Comparison of ENCODE assay signal across 13 cellular contexts in genomic region chr10:13440709-13441061, GRCh38.
DNase-seq lines count a peak whose midpoint lies in the region; ATAC-seq and TF ChIP-seq lines count a peak whose summit lies in the region.
"Had no signal": no experiment of that assay in that cellular context is flagged by ENCODE, and none has a peak within 500 bp of the region (broad histone marks: within the 10 kb centered on the region; RNA-seq: fewer than 3 reads in every experiment).

No MANE protein-coding gene starts in this region.

- DNase-seq in activated T-cell treated with anti-CD3 and anti-CD28 coated beads, Interleukin-2, amount 50 U/mL, for 72 hours: no peak
- DNase-seq in activated T-cell treated with anti-CD3 and anti-CD28 coated beads, Interleukin-2, amount 50 U/mL, for 4 hours: no peak
- DNase-seq in immature natural killer cell (no peak), suprapubic skin (ENCODE audit: low spot score in 2 of 2) (no peak), CD1c-positive myeloid dendritic cell (ENCODE audit: extremely low spot score) (no peak), NCI-H2171 (lab: John Stamatoyannopoulos, UW) (no peak)
- DNase-seq: GDM1 had no signal

- H3K4me1 Mint-ChIP-seq in activated T-cell treated with anti-CD3 and anti-CD28 coated beads, Interleukin-2, amount 50 U/mL, for 72 hours (ENCODE audit: low read depth): peaks cover 14% of the 10 kb centered on the region
- H3K4me1 Mint-ChIP-seq in activated T-cell treated with anti-CD3 and anti-CD28 coated beads, Interleukin-2, amount 50 U/mL, for 4 hours (ENCODE audit: low read depth): peaks cover 13% of the 10 kb centered on the region
- H3K4me1 Mint-ChIP-seq in immature natural killer cell: peaks cover 10 to 12% of the 10 kb centered on the region in 2 donors

- no peak for TF ChIP-seq POLR2A in suprapubic skin (IDR thresholded peaks at IDR 0.05)

- WGBS in suprapubic skin: 26% methylated on average over 5 of the region's 5 CpGs

- H3K27ac ChIP-seq in VCaP (peak overlapping the region; percentile 63; the same call in 1 of the 2 replicates), suprapubic skin (no peak overlapping the region)
- H3K27ac ChIP-seq: epithelial cell of prostate had no signal

- peak in 1 of 2 donors; percentile 6 for ATAC-seq in activated T-cell treated with anti-CD3 and anti-CD28 coated beads, Interleukin-2, amount 50 U/mL, for 72 hours (replicated peaks in 1 of 2)
- ATAC-seq in activated T-cell treated with anti-CD3 and anti-CD28 coated beads, Interleukin-2, amount 50 U/mL, for 4 hours: no peak
- ATAC-seq in GM21367 (IDR thresholded peaks at IDR 0.05; ENCODE audit: unreplicated experiment): no peak

- TF ChIP-seq CTCF in VCaP (conservative IDR thresholded peaks at IDR 0.05) (no peak; the same call in none of the 2 replicates), suprapubic skin (IDR thresholded peaks at IDR 0.05) (no peak)

- H3K9me3 ChIP-seq in suprapubic skin: no peaks in the 10 kb centered on the region

- peaks cover 18% of the 10 kb centered on the region for H3K27me3 ChIP-seq in suprapubic skin

- no peaks in the 10 kb centered on the region for H3K9me3 Mint-ChIP-seq in activated T-cell treated with anti-CD3 and anti-CD28 coated beads, Interleukin-2, amount 50 U/mL, for 72 hours
- no peaks in the 10 kb centered on the region for H3K9me3 Mint-ChIP-seq in activated T-cell treated with anti-CD3 and anti-CD28 coated beads, Interleukin-2, amount 50 U/mL, for 4 hours
- H3K9me3 Mint-ChIP-seq in immature natural killer cell: no peaks in the 10 kb centered on the region
- H3K9me3 Mint-ChIP-seq: activated CD4-positive, alpha-beta memory T cell treated with anti-CD3 and anti-CD28 coated beads, Interleukin-2, amount 10 ng/mL, durations not matched to agents 7 days and 5 days; IgD-negative memory B cell; stimulated activated memory B cell treated with anti-CD40 and anti-IgM and Interleukin-4, amounts not matched to agents 10 μg/mL and 1 μg/mL and 100 μg/mL, for 72 hours had no signal

- H3K36me3 ChIP-seq in suprapubic skin: no peaks in the 10 kb centered on the region

- H3K4me3 Mint-ChIP-seq in activated T-cell treated with anti-CD3 and anti-CD28 coated beads, Interleukin-2, amount 50 U/mL, for 72 hours: peak overlapping the region; percentile 76 to 82
- H3K4me3 Mint-ChIP-seq in activated T-cell treated with anti-CD3 and anti-CD28 coated beads, Interleukin-2, amount 50 U/mL, for 4 hours: no peak overlapping the region
- peak overlapping the region in 3 of 5 donors; percentile 41 to 53 (median 42) for H3K4me3 Mint-ChIP-seq in immature natural killer cell
- H3K4me3 Mint-ChIP-seq: activated CD4-positive, alpha-beta memory T cell treated with anti-CD3 and anti-CD28 coated beads, Interleukin-2, amount 10 ng/mL, durations not matched to agents 7 days and 5 days had no signal

- H3K4me3 ChIP-seq in suprapubic skin: peak overlapping the region; percentile 48

- no peak for TF ChIP-seq EP300 in suprapubic skin (IDR thresholded peaks at IDR 0.05)

- H3K4me1 ChIP-seq in suprapubic skin: peaks cover 17% of the 10 kb centered on the region

- H3K27ac Mint-ChIP-seq in activated T-cell treated with anti-CD3 and anti-CD28 coated beads, Interleukin-2, amount 50 U/mL, for 72 hours: no peak overlapping the region
- no peak overlapping the region for H3K27ac Mint-ChIP-seq in immature natural killer cell
- H3K27ac Mint-ChIP-seq: activated CD4-positive, alpha-beta memory T cell treated with anti-CD3 and anti-CD28 coated beads, Interleukin-2, amount 10 ng/mL, durations not matched to agents 7 days and 5 days; IgD-negative memory B cell; stimulated activated memory B cell treated with anti-CD40 and anti-IgM and Interleukin-4, amounts not matched to agents 10 μg/mL and 1 μg/mL and 100 μg/mL, for 72 hours had no signal

- H3K27me3 Mint-ChIP-seq in activated T-cell treated with anti-CD3 and anti-CD28 coated beads, Interleukin-2, amount 50 U/mL, for 72 hours (ENCODE audit: low read depth): peaks cover 45% of the 10 kb centered on the region
- H3K27me3 Mint-ChIP-seq in activated T-cell treated with anti-CD3 and anti-CD28 coated beads, Interleukin-2, amount 50 U/mL, for 4 hours (ENCODE audit: low read depth): peaks cover 53% of the 10 kb centered on the region
- H3K27me3 Mint-ChIP-seq in immature natural killer cell (ENCODE audit: low read depth in 3 of 3): peaks cover 1 to 17% (median 10%) of the 10 kb centered on the region in 3 donors

- H3K36me3 Mint-ChIP-seq in activated T-cell treated with anti-CD3 and anti-CD28 coated beads, Interleukin-2, amount 50 U/mL, for 72 hours (ENCODE audit: insufficient read depth in 2 of 2): no peaks in the 10 kb centered on the region
- H3K36me3 Mint-ChIP-seq in activated T-cell treated with anti-CD3 and anti-CD28 coated beads, Interleukin-2, amount 50 U/mL, for 4 hours (ENCODE audit: insufficient read depth): no peaks in the 10 kb centered on the region
- H3K36me3 Mint-ChIP-seq in immature natural killer cell: no peaks in the 10 kb centered on the region
- H3K36me3 Mint-ChIP-seq: IgD-negative memory B cell; stimulated activated memory B cell treated with anti-CD40 and anti-IgM and Interleukin-4, amounts not matched to agents 10 μg/mL and 1 μg/mL and 100 μg/mL, for 72 hours had no signal
